Comparison of ENCODE assay signal across 7 cellular contexts in the genomic region with DNA sequence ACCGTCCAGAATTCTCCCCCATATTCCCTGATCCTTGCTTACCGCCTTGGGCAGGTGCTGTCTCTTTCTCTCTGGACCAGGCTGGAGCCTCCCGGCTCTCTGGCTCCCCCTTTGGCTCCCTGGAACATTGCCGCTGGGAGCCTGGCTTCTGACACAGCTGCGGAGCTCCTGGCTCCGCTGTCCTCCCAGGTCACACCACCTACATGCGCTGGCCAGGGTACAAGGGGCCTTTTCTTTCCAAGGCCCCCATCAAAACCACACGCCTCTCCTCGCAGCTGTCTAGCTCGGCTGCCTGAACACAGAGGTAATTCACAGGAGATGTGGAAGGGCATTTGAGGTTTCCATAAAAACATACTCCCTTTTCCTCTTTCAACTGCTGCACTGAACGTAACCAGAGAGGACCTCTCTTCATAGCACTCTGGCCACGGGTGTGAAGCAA.
DNase-seq lines count a peak whose midpoint lies in the region; ATAC-seq and TF ChIP-seq lines count a peak whose summit lies in the region.

No MANE protein-coding gene starts in this region.

- TF ChIP-seq CTCF in GM10266 (IDR thresholded peaks at IDR 0.05; ENCODE audit: control insufficient read depth, insufficient read depth, low read depth, missing control alignments) = peak; percentile 70

- DNase-seq in GM10266 (ENCODE audit: extremely low spot score) = peak; percentile 69
- peak; percentile 90 for DNase-seq in NCI-H82 (lab: John Stamatoyannopoulos, UW)
- peak in 36 of 58 donors; percentile 8 to 59 (median 28) for DNase-seq in anterior cingulate cortex (lab: John Stamatoyannopoulos, UW)
- peak in 29 of 51 donors; percentile 6 to 65 (median 40) for DNase-seq in hypothalamus (lab: John Stamatoyannopoulos, UW)
- peak; percentile 39 for DNase-seq in stimulated activated CD4-positive, alpha-beta T cell treated with anti-CD3 and anti-CD28 coated beads, Interleukin-15, amount 100 ng/mL, for 24 hours

- ATAC-seq in HG03571 (IDR thresholded peaks at IDR 0.05; ENCODE audit: unreplicated experiment) = peak; percentile 69
- no peak for ATAC-seq in HG02763 (IDR thresholded peaks at IDR 0.05; ENCODE audit: unreplicated experiment)

Comparison
In these comparisons a context has a peak if more than half of its experiments do, and no peak if none do; other contexts are left out.
1. DNase-seq: peak in every context shown above with its lines; median percentile 90 in NCI-H82; 69 in GM10266; 40 in hypothalamus; 39 in stimulated activated CD4-positive, alpha-beta T cell treated with anti-CD3 and anti-CD28 coated beads, Interleukin-15, amount 100 ng/mL, for 24 hours; 28 in anterior cingulate cortex.